Comparison of ENCODE assay signal across 1 cellular context in genomic region chr11:38339835-38340440, GRCh38.
TF ChIP-seq lines count a peak whose summit lies in the region.

No MANE protein-coding gene starts in this region.

TF ChIP-seq in K562, 482 proteins besides CTCF, POLR2A, EP300 and RAD21 (continued from another document):
- TF ChIP-seq ZNF280A (IDR thresholded peaks at IDR 0.05; ENCODE audit: low read depth, partially characterized antibody) (no peak), PREB (CRISPR knock-in tag; IDR thresholded peaks at IDR 0.05) (no peak), ZNF592 (IDR thresholded peaks at IDR 0.05) (no peak), ZNF212 (CRISPR knock-in tag; IDR thresholded peaks at IDR 0.05) (no peak), HDGF (IDR thresholded peaks at IDR 0.05) (no peak), ZNF707 (CRISPR knock-in tag; conservative IDR thresholded peaks at IDR 0.05) (no peak), SLC30A9 (CRISPR knock-in tag; IDR thresholded peaks at IDR 0.05) (no peak), ZFPM2 (CRISPR knock-in tag; IDR thresholded peaks at IDR 0.05) (no peak), HNRNPH1 (optimal IDR thresholded peaks at IDR 0.05; ENCODE audit: low read depth, low read length) (no peak)
